ENCODE assay signal across 18 cellular contexts in the genomic region with DNA sequence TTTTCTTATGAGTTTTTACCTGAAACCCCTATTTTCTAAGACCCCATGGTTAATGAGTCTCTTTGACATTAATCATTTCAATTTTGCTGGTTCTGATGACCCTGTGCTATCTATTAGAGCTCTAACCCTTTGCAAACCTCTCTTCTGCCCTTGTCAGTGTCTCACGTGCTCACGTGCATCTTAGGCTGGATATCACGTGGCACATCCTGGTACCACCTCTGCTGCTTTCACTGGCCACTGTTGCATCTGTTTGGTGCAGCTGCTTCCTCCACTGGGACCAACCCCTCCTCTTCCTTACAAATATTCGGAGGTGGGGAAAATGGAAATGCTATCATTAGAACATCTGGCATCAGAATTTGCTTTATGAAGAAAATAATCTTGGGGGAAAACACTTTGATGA.
A peak's percentile ranks its signal among the peaks of the same experiment; 100 is the strongest.
DNase-seq lines count a peak whose midpoint lies in the region; ATAC-seq and TF ChIP-seq lines count a peak whose summit lies in the region.
"Had no signal": no experiment of that assay in that cellular context is flagged by ENCODE, and none has a peak within 500 bp of the region (broad histone marks: within the 10 kb centered on the region; RNA-seq: fewer than 3 reads in every experiment).

No MANE protein-coding gene starts in this region.

- no peaks in the 10 kb centered on the region; the same call in 1 of the 2 replicates for H3K36me3 Mint-ChIP-seq in HFFc6 (ENCODE audit: low read depth)
- H3K36me3 Mint-ChIP-seq: CD14-positive monocyte had no signal

- TF ChIP-seq EP300 in upper lobe of left lung (IDR thresholded peaks at IDR 0.05) = no peak

- H3K27me3 Mint-ChIP-seq in HFFc6 (ENCODE audit: insufficient read depth) = no peaks in the 10 kb centered on the region
- H3K27me3 Mint-ChIP-seq: CD4-positive, alpha-beta T cell had no signal

- no peak overlapping the region for H3K23ac ChIP-seq in mesenchymal stem cell (ENCODE audit: low read length in 2 of 2)

- peaks cover 32% of the 10 kb centered on the region for H3K4me1 Mint-ChIP-seq in HFFc6 (ENCODE audit: low read depth)
- H3K4me1 Mint-ChIP-seq: CD14-positive monocyte had no signal

- WGBS in mesenchymal stem cell = 90% methylated on average over 4 of the region's 4 CpGs
- 68 to 87% methylated on average over 4 of the region's 4 CpGs for WGBS in upper lobe of left lung, 2 donors

- H2BK15ac ChIP-seq in mesenchymal stem cell (ENCODE audit: low read depth, poor library complexity, severe bottlenecking) = no peak overlapping the region

- H2BK5ac ChIP-seq in mesenchymal stem cell (ENCODE audit: low read depth, low read length, poor library complexity, severe bottlenecking) = no peak overlapping the region

- peak; percentile 14 for ATAC-seq in left ventricle myocardium superior
- ATAC-seq in Right ventricle myocardium inferior = no peak
- no peak for ATAC-seq in upper lobe of left lung (ENCODE audit: low FRiP score in 2 of 2)
- ATAC-seq: GM12878 had no signal

- H2AK5ac ChIP-seq in mesenchymal stem cell (ENCODE audit: low read length, severe bottlenecking) = no peak overlapping the region

- no peak overlapping the region for H3K4me3 Mint-ChIP-seq in HFFc6
- H3K4me3 Mint-ChIP-seq: CD14-positive monocyte; CD4-positive, alpha-beta T cell; CD8-positive, alpha-beta memory T cell had no signal

- no peak overlapping the region for H2BK120ac ChIP-seq in mesenchymal stem cell (ENCODE audit: low read depth, low read length)

- H3K79me1 ChIP-seq in mesenchymal stem cell (replicated peaks; ENCODE audit: low read length, poor library complexity, severe bottlenecking) = peaks cover 5% of the 10 kb centered on the region

- peaks cover 1% of the 10 kb centered on the region for H3K4me1 ChIP-seq in mesenchymal stem cell (ENCODE audit: control insufficient read depth, insufficient read depth, low read depth, low read length)
- no peaks in the 10 kb centered on the region for H3K4me1 ChIP-seq in upper lobe of left lung

- H3K9ac ChIP-seq in mesenchymal stem cell (ENCODE audit: low read length) = no peak overlapping the region
- H3K9ac ChIP-seq: GM23248 had no signal

- no peak overlapping the region for H3K14ac ChIP-seq in mesenchymal stem cell (ENCODE audit: low read length in 2 of 2)

- H3K27me3 ChIP-seq in mesenchymal stem cell (ENCODE audit: control insufficient read depth in 1 of 2, insufficient read depth in 1 of 2, low read length in 2 of 2) (no peaks in the 10 kb centered on the region), upper lobe of left lung (no peaks in the 10 kb centered on the region)

- peak overlapping the region; percentile 68 for H4K91ac ChIP-seq in mesenchymal stem cell (ENCODE audit: low read length)

- H3K27ac ChIP-seq in mesenchymal stem cell (ENCODE audit: low read length, poor library complexity, severe bottlenecking) (no peak overlapping the region), upper lobe of left lung (no peak overlapping the region)
- H3K27ac ChIP-seq: GM23248 had no signal

- TF ChIP-seq CTCF in HFFc6 (IDR thresholded peaks at IDR 0.05) (no peak), upper lobe of left lung (IDR thresholded peaks at IDR 0.05) (no peak)

- H2BK12ac ChIP-seq in mesenchymal stem cell (ENCODE audit: low read length in 2 of 2) = peak overlapping the region in 1 of 2 experiments; percentile 54

- no peak overlapping the region for H3K4ac ChIP-seq in mesenchymal stem cell (ENCODE audit: low read depth in 1 of 2, low read length in 2 of 2)

- TF ChIP-seq POLR2A in upper lobe of left lung (IDR thresholded peaks at IDR 0.05) = no peak

- DNase-seq in left ventricle myocardium superior (no peak), Right ventricle myocardium inferior (ENCODE audit: missing footprints) (no peak), HFFc6 (no peak), mesenchymal stem cell (no peak), NCI-H524 (lab: John Stamatoyannopoulos, UW) (no peak), upper lobe of left lung (no peak)
- DNase-seq in stimulated activated CD4-positive, alpha-beta T cell treated with anti-CD3 and anti-CD28 coated beads, Interleukin-2, amount 100 ng/mL, for 24 hours = no peak
- DNase-seq: CD4-positive, alpha-beta T cell; CD8-positive, alpha-beta memory T cell; DMS 273 treated with DMSO at 0.1 percent for 48 hours; DMS79; EL; GDM1; GM23248; H7; HCEC 1CT had no signal

- H3K36me3 ChIP-seq in mesenchymal stem cell (ENCODE audit: control insufficient read depth in 1 of 2, insufficient read depth in 2 of 2, low read depth in 1 of 2, low read length in 2 of 2) (no peaks in the 10 kb centered on the region), upper lobe of left lung (no peaks in the 10 kb centered on the region)

- H3K18ac ChIP-seq in mesenchymal stem cell (ENCODE audit: low read depth in 1 of 2, low read length in 2 of 2) = no peak overlapping the region

- intact Hi-C loops in left ventricle myocardium superior (cut with micrococcal nuclease) (no loop called here), Right ventricle myocardium inferior (cut with DNase I) (no loop called here)

- H2AFZ ChIP-seq in mesenchymal stem cell (ENCODE audit: low read depth, low read length) = no peak overlapping the region
- H2AFZ ChIP-seq: GM23248 had no signal

- H3K27ac Mint-ChIP-seq in HFFc6 = peak overlapping the region; percentile 25; the same call in 1 of the 2 replicates
- H3K27ac Mint-ChIP-seq: CD4-positive, alpha-beta T cell had no signal

- H3K4me2 ChIP-seq in mesenchymal stem cell (ENCODE audit: low read length, poor library complexity, severe bottlenecking) = no peak overlapping the region

- no peak overlapping the region for H4K8ac ChIP-seq in mesenchymal stem cell (ENCODE audit: low read length)

- no peaks in the 10 kb centered on the region for H3K9me3 ChIP-seq in mesenchymal stem cell (ENCODE audit: control insufficient read depth, low read length)
- no peaks in the 10 kb centered on the region for H3K9me3 ChIP-seq in upper lobe of left lung

- H3K9me3 Mint-ChIP-seq in HFFc6 = no peaks in the 10 kb centered on the region
- H3K9me3 Mint-ChIP-seq: CD14-positive monocyte; CD4-positive, alpha-beta T cell; CD8-positive, alpha-beta memory T cell had no signal

- no peak overlapping the region for H3K4me3 ChIP-seq in mesenchymal stem cell (ENCODE audit: insufficient read depth in 1 of 2, low read depth in 1 of 2, low read length in 2 of 2)
- no peak overlapping the region for H3K4me3 ChIP-seq in upper lobe of left lung
- H3K4me3 ChIP-seq: GM12878, GM23248 had no signal
